9 cellular contexts compared by ENCODE assay signal in genomic region chr17:77869665-77870132, GRCh38.
DNase-seq lines count a peak whose midpoint lies in the region; ATAC-seq, FAIRE-seq and TF ChIP-seq lines count a peak whose summit lies in the region.
"Had no signal": no experiment of that assay in that cellular context is flagged by ENCODE, and none has a peak within 500 bp of the region (broad histone marks: within the 10 kb centered on the region; RNA-seq: fewer than 3 reads in every experiment).

No MANE protein-coding gene starts in this region.

- peaks cover 4% of the 10 kb centered on the region for H3K4me1 ChIP-seq in upper lobe of right lung

- no peak for DNase-seq in activated naive CD8-positive, alpha-beta T cell treated with anti-CD3 and anti-CD28 coated beads, Interleukin-2, amount 10 ng/mL, durations not matched to agents 7 days and 5 days
- DNase-seq in activated naive CD8-positive, alpha-beta T cell treated with anti-CD3 and anti-CD28 coated beads for 36 hours = no peak
- DNase-seq in upper lobe of right lung (peak; percentile 68), NCI-H2029 (lab: John Stamatoyannopoulos, UW) (no peak), RCC 7860 (ENCODE audit: low spot score) (no peak), GM03348 (ENCODE audit: low spot score) (no peak)
- DNase-seq: NCI-H146 had no signal

- H3K9me3 ChIP-seq in upper lobe of right lung = no peaks in the 10 kb centered on the region

- H3K27me3 Mint-ChIP-seq in activated naive CD8-positive, alpha-beta T cell treated with anti-CD3 and anti-CD28 coated beads, Interleukin-2, amount 10 ng/mL, durations not matched to agents 7 days and 5 days = peaks cover 2% of the 10 kb centered on the region
- no peaks in the 10 kb centered on the region for H3K27me3 Mint-ChIP-seq in activated naive CD8-positive, alpha-beta T cell treated with anti-CD3 and anti-CD28 coated beads for 36 hours

- no peaks in the 10 kb centered on the region for H3K27me3 ChIP-seq in upper lobe of right lung

- peaks cover 27% of the 10 kb centered on the region for H3K4me1 Mint-ChIP-seq in activated naive CD8-positive, alpha-beta T cell treated with anti-CD3 and anti-CD28 coated beads, Interleukin-2, amount 10 ng/mL, durations not matched to agents 7 days and 5 days
- peaks cover 41% of the 10 kb centered on the region for H3K4me1 Mint-ChIP-seq in activated naive CD8-positive, alpha-beta T cell treated with anti-CD3 and anti-CD28 coated beads for 36 hours

- H3K27ac Mint-ChIP-seq in activated naive CD8-positive, alpha-beta T cell treated with anti-CD3 and anti-CD28 coated beads, Interleukin-2, amount 10 ng/mL, durations not matched to agents 7 days and 5 days = peak overlapping the region; percentile 50
- no peak overlapping the region for H3K27ac Mint-ChIP-seq in activated naive CD8-positive, alpha-beta T cell treated with anti-CD3 and anti-CD28 coated beads for 36 hours

- intact Hi-C loops in upper lobe of right lung (cut with DNase I) = no loop called here

- H3K36me3 ChIP-seq in upper lobe of right lung = no peaks in the 10 kb centered on the region

- ATAC-seq in activated naive CD8-positive, alpha-beta T cell treated with anti-CD3 and anti-CD28 coated beads, Interleukin-2, amount 10 ng/mL, durations not matched to agents 7 days and 5 days (ENCODE audit: low read depth) = peak; percentile 70
- peak; percentile 78 for ATAC-seq in HG03097 (IDR thresholded peaks at IDR 0.05; ENCODE audit: low FRiP score, unreplicated experiment)
- peak; percentile 79 for ATAC-seq in upper lobe of right lung

- H3K4me3 ChIP-seq in upper lobe of right lung = no peak overlapping the region

- FAIRE-seq in RCC 7860 (lab: Jason Lieb, UNC) = no peak

- TF ChIP-seq CTCF in VCaP (conservative IDR thresholded peaks at IDR 0.05) (no peak), upper lobe of right lung (IDR thresholded peaks at IDR 0.05) (no peak)

- POLR2A ChIA-PET in activated naive CD8-positive, alpha-beta T cell treated with anti-CD3 and anti-CD28 coated beads, Interleukin-2, amount 10 ng/mL, durations not matched to agents 7 days and 5 days (lab: Charles Lee) = interaction anchor here (1.0 to 1.9 kb wide), 6 partner anchors 9 to 89 kb away, joined by 3 to 13 read pairs (median 5); partner anchors contain the start of gene TNRC6C

- H3K4me3 Mint-ChIP-seq in activated naive CD8-positive, alpha-beta T cell treated with anti-CD3 and anti-CD28 coated beads, Interleukin-2, amount 10 ng/mL, durations not matched to agents 7 days and 5 days = peak overlapping the region; percentile 41
- H3K4me3 Mint-ChIP-seq in activated naive CD8-positive, alpha-beta T cell treated with anti-CD3 and anti-CD28 coated beads for 36 hours = no peak overlapping the region

- H3K36me3 Mint-ChIP-seq in activated naive CD8-positive, alpha-beta T cell treated with anti-CD3 and anti-CD28 coated beads, Interleukin-2, amount 10 ng/mL, durations not matched to agents 7 days and 5 days = peaks cover 8% of the 10 kb centered on the region
- H3K36me3 Mint-ChIP-seq in activated naive CD8-positive, alpha-beta T cell treated with anti-CD3 and anti-CD28 coated beads for 36 hours = no peaks in the 10 kb centered on the region

- peak overlapping the region; percentile 55; the same call in 1 of the 2 replicates for H3K27ac ChIP-seq in VCaP
- H3K27ac ChIP-seq in upper lobe of right lung = no peak overlapping the region

- H3K9me3 Mint-ChIP-seq in activated naive CD8-positive, alpha-beta T cell treated with anti-CD3 and anti-CD28 coated beads, Interleukin-2, amount 10 ng/mL, durations not matched to agents 7 days and 5 days = peaks cover 6% of the 10 kb centered on the region
- no peaks in the 10 kb centered on the region for H3K9me3 Mint-ChIP-seq in activated naive CD8-positive, alpha-beta T cell treated with anti-CD3 and anti-CD28 coated beads for 36 hours
